Comparison of ENCODE assay signal across 21 cellular contexts in genomic region chr11:64258946-64259532, GRCh38. TPM values are rescaled to one million over a fixed set of nuclear protein-coding genes. Genes with fewer than 3 reads are reported as not detected.
DNase-seq lines count a peak whose midpoint lies in the region; ATAC-seq, FAIRE-seq and TF ChIP-seq lines count a peak whose summit lies in the region.
"Had no signal": no experiment of that assay in that cellular context is flagged by ENCODE, and none has a peak within 500 bp of the region (broad histone marks: within the 10 kb centered on the region; RNA-seq: fewer than 3 reads in every experiment).

No MANE protein-coding gene starts in this region.

- no peak for ATAC-seq in activated naive CD4-positive, alpha-beta T cell treated with anti-CD3 and anti-CD28 coated beads, Interleukin-2, amount 50 U/mL, for 72 hours
- no peak for ATAC-seq in T-helper 17 cell
- no peak for ATAC-seq in GM21515 (IDR thresholded peaks at IDR 0.05; ENCODE audit: unreplicated experiment)
- ATAC-seq: HCT116, Panc1 had no signal

- no peak overlapping the region for H3K4me3 ChIP-seq in kidney (ENCODE audit: low read length in 2 of 2)

- no peak overlapping the region for H3K9ac ChIP-seq in kidney (ENCODE audit: low read length in 2 of 2)
- H3K9ac ChIP-seq: KMS-11 had no signal

- no peaks in the 10 kb centered on the region for H3K27me3 Mint-ChIP-seq in T-helper 17 cell
- no peaks in the 10 kb centered on the region for H3K27me3 Mint-ChIP-seq in progenitor cell of endocrine pancreas

- TF ChIP-seq CTCF in kidney (IDR thresholded peaks at IDR 0.05; ENCODE audit: borderline replicate concordance, extremely low read depth, insufficient read depth) (no peak), progenitor cell of endocrine pancreas (IDR thresholded peaks at IDR 0.05; ENCODE audit: unreplicated experiment) (no peak)

- H3K4me1 ChIP-seq in kidney (ENCODE audit: control insufficient read depth in 1 of 2, insufficient read depth in 1 of 2, low read depth in 1 of 2, low read length in 2 of 2) = peaks cover 0 to 2% of the 10 kb centered on the region in 2 donors

- FAIRE-seq in kidney (lab: Jason Lieb, UNC) = no peak
- FAIRE-seq: G401.6, H1, HTR-8/SVneo had no signal

- intact Hi-C loops in kidney (cut with DNase I) = no loop called here

- H3K36me3 ChIP-seq in kidney (ENCODE audit: control insufficient read depth in 1 of 2, insufficient read depth in 2 of 2, low read length in 2 of 2) = peaks cover 6% of the 10 kb centered on the region in 2 donors

- H3K36me3 Mint-ChIP-seq in activated naive CD4-positive, alpha-beta T cell treated with anti-CD3 and anti-CD28 coated beads, Interleukin-2, amount 50 U/mL, for 72 hours = no peaks in the 10 kb centered on the region
- H3K36me3 Mint-ChIP-seq in T-helper 17 cell (ENCODE audit: low read depth) (peaks cover 5% of the 10 kb centered on the region), progenitor cell of endocrine pancreas (ENCODE audit: insufficient read depth) (peaks cover 15% of the 10 kb centered on the region)

- peak overlapping the region; percentile 14 to 47 for H3K27ac Mint-ChIP-seq in activated naive CD4-positive, alpha-beta T cell treated with anti-CD3 and anti-CD28 coated beads, Interleukin-2, amount 50 U/mL, for 72 hours
- H3K27ac Mint-ChIP-seq in T-helper 17 cell (peak overlapping the region; percentile 86), progenitor cell of endocrine pancreas (peak overlapping the region; percentile 59)

- no peak overlapping the region for H3K27ac ChIP-seq in kidney (ENCODE audit: low read depth in 2 of 2, low read length in 2 of 2)
- H3K27ac ChIP-seq: KMS-11 had no signal

- DNase-seq in activated naive CD4-positive, alpha-beta T cell treated with anti-CD3 and anti-CD28 coated beads, Interleukin-2, amount 50 U/mL, for 72 hours (ENCODE audit: low spot score in 2 of 2) = no peak
- no peak for DNase-seq in activated naive CD4-positive, alpha-beta T cell treated with Interleukin-2 at 50 U/mL for 16 hours
- DNase-seq in T-helper 17 cell (no peak), kidney (peak; percentile 63), progenitor cell of endocrine pancreas (ENCODE audit: low spot score, unreplicated experiment) (no peak), globus pallidus (ENCODE audit: low spot score) (no peak), AML-193 (lab: John Stamatoyannopoulos, UW) (no peak)
- DNase-seq: MV-4-11, NCI-H1105 treated with DMSO at 0.1 percent for 48 hours, NCI-H2081, NCI-H2171, NCI-H345, NCI-H524, NCI-H774 had no signal

- H3K4me1 Mint-ChIP-seq in T-helper 17 cell = peaks cover 13% of the 10 kb centered on the region
- H3K4me1 Mint-ChIP-seq in progenitor cell of endocrine pancreas (ENCODE audit: low read depth) = no peaks in the 10 kb centered on the region

- H3K9me3 ChIP-seq in T-helper 17 cell (ENCODE audit: control insufficient read depth, low read length, poor library complexity, severe bottlenecking) = no peaks in the 10 kb centered on the region
- H3K9me3 ChIP-seq in kidney (ENCODE audit: control insufficient read depth in 1 of 2, low read length in 2 of 2) = no peaks in the 10 kb centered on the region

- H3K4me3 Mint-ChIP-seq in T-helper 17 cell (no peak overlapping the region), progenitor cell of endocrine pancreas (ENCODE audit: low read depth) (no peak overlapping the region)

- no peaks in the 10 kb centered on the region for H3K9me3 Mint-ChIP-seq in activated naive CD4-positive, alpha-beta T cell treated with anti-CD3 and anti-CD28 coated beads, Interleukin-2, amount 50 U/mL, for 72 hours
- H3K9me3 Mint-ChIP-seq in progenitor cell of endocrine pancreas (ENCODE audit: low read depth) = no peaks in the 10 kb centered on the region

RNA-seq across cellular contexts. Expression of gene PLCB3, which starts 7.7 kb away (rescaled TPM):
- total RNA-seq in activated naive CD4-positive, alpha-beta T cell treated with anti-CD3 and anti-CD28 coated beads, Interleukin-2, amount 50 U/mL, for 72 hours = 10 to 100 TPM; 10.4 to 13.7 TPM
- total RNA-seq in T-helper 17 cell = 1 to 10 TPM; 5.9 TPM
- total RNA-seq in kidney = 24.6 TPM
- polyA plus RNA-seq in kidney (ENCODE audit: insufficient read depth, low read depth, low replicate concordance) = 9.6 TPM
- total RNA-seq in progenitor cell of endocrine pancreas = 22.6 and 27.3 TPM in 2 replicates

RNA-seq across cellular contexts. Expression of gene PPP1R14B, which starts 12.3 kb away (rescaled TPM):
- total RNA-seq in activated naive CD4-positive, alpha-beta T cell treated with anti-CD3 and anti-CD28 coated beads, Interleukin-2, amount 50 U/mL, for 72 hours = 100 to 1,000 TPM; 177 to 262 TPM
- 10 to 100 TPM; 38.7 to 48.2 TPM for total RNA-seq in T-helper 17 cell
- 86.5 TPM for total RNA-seq in kidney
- 145 TPM for polyA plus RNA-seq in kidney (ENCODE audit: insufficient read depth, low read depth, low replicate concordance)
- total RNA-seq in progenitor cell of endocrine pancreas = 198 TPM in 2 replicates

RNA-seq across cellular contexts. Expression of gene FKBP2, which starts 18.1 kb away (rescaled TPM):
- total RNA-seq in activated naive CD4-positive, alpha-beta T cell treated with anti-CD3 and anti-CD28 coated beads, Interleukin-2, amount 50 U/mL, for 72 hours = 10 to 100 TPM; 27.7 to 36.0 TPM
- 10 to 100 TPM; 27.4 to 29.1 TPM for total RNA-seq in T-helper 17 cell
- total RNA-seq in kidney = 76.0 TPM
- 411 TPM for polyA plus RNA-seq in kidney (ENCODE audit: insufficient read depth, low read depth, low replicate concordance)
- total RNA-seq in progenitor cell of endocrine pancreas = 48.5 and 57.7 TPM in 2 replicates

RNA-seq across cellular contexts. Expression of gene VEGFB, which starts 24.7 kb away (rescaled TPM):
- 100 to 1,000 TPM in 1 of 2 donors, 10 to 100 TPM in 1; 57.6 to 119 TPM for total RNA-seq in activated naive CD4-positive, alpha-beta T cell treated with anti-CD3 and anti-CD28 coated beads, Interleukin-2, amount 50 U/mL, for 72 hours
- total RNA-seq in T-helper 17 cell = 10 to 100 TPM; 44.9 to 48.3 TPM
- 77.6 TPM for total RNA-seq in kidney
- polyA plus RNA-seq in kidney (ENCODE audit: insufficient read depth, low read depth, low replicate concordance) = 157 TPM
- total RNA-seq in progenitor cell of endocrine pancreas = 66.1 and 68.2 TPM in 2 replicates

RNA-seq across cellular contexts. Expression of gene BAD, which starts 25.4 kb away (rescaled TPM):
- 10 to 100 TPM in 1 of 2 donors, 1 to 10 TPM in 1; 7.1 to 31.6 TPM for total RNA-seq in activated naive CD4-positive, alpha-beta T cell treated with anti-CD3 and anti-CD28 coated beads, Interleukin-2, amount 50 U/mL, for 72 hours
- total RNA-seq in T-helper 17 cell = 10 to 100 TPM; 46.3 to 47.0 TPM
- 59.8 TPM for total RNA-seq in kidney
- 157 TPM for polyA plus RNA-seq in kidney (ENCODE audit: insufficient read depth, low read depth, low replicate concordance)
- 42.8 and 46.9 TPM in 2 replicates for total RNA-seq in progenitor cell of endocrine pancreas

Comparison
In these comparisons a context has a peak if more than half of its experiments do, and no peak if none do; other contexts are left out.
1. H3K27ac Mint-ChIP-seq: peak in every context shown above with its lines; median percentile 86 in T-helper 17 cell; 59 in progenitor cell of endocrine pancreas; 30 in activated naive CD4-positive, alpha-beta T cell treated with anti-CD3 and anti-CD28 coated beads, Interleukin-2, amount 50 U/mL, for 72 hours.